14 cellular contexts compared by ENCODE assay signal in the genomic region with DNA sequence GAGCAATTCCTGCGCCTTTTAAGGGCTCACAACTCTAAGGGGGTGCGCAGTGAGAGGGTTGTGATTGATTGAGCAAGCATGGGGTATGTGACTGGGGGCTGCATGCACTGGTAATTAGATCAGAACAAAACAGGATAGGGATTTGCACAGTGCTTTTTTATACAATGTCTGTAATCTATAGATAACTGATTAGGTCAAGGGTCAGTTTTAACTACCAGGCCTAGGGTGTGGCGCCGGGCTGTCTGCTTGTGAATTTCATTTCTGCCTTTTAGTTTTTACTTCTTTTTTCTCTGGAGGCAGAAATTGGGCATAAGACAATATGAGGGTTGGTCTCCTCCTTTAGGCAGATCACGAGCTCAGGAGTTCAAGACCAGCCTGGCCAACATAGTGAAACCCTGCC. TPM values are rescaled to one million over a fixed set of nuclear protein-coding genes. Genes with fewer than 3 reads are reported as not detected.
"Had no signal": no experiment of that assay in that cellular context is flagged by ENCODE, and none has a peak within 500 bp of the region (broad histone marks: within the 10 kb centered on the region; RNA-seq: fewer than 3 reads in every experiment).

No MANE protein-coding gene starts in this region.

RNA-seq across cellular contexts. Expression of a gene that starts 20.2 kb away (rescaled TPM):
- total RNA-seq: chondrocyte, dermis microvascular lymphatic vessel endothelial cell, endodermal cell, glomerular endothelial cell, kidney epithelial cell, mammary epithelial cell, myocyte had no signal
- polyA plus RNA-seq: keratinocyte, mammary epithelial cell had no signal

RNA-seq across cellular contexts. Expression of a gene that starts 52.2 kb away (rescaled TPM):
- total RNA-seq: chondrocyte, dermis microvascular lymphatic vessel endothelial cell, endodermal cell, esophagus mucosa, esophagus squamous epithelium, gastrocnemius medialis, glomerular endothelial cell, kidney epithelial cell, left cardiac atrium, left ventricle myocardium inferior, mammary epithelial cell, myocyte had no signal
- polyA plus RNA-seq: heart right ventricle, keratinocyte, mammary epithelial cell had no signal
